6 cellular contexts compared by ENCODE assay signal in the genomic region with DNA sequence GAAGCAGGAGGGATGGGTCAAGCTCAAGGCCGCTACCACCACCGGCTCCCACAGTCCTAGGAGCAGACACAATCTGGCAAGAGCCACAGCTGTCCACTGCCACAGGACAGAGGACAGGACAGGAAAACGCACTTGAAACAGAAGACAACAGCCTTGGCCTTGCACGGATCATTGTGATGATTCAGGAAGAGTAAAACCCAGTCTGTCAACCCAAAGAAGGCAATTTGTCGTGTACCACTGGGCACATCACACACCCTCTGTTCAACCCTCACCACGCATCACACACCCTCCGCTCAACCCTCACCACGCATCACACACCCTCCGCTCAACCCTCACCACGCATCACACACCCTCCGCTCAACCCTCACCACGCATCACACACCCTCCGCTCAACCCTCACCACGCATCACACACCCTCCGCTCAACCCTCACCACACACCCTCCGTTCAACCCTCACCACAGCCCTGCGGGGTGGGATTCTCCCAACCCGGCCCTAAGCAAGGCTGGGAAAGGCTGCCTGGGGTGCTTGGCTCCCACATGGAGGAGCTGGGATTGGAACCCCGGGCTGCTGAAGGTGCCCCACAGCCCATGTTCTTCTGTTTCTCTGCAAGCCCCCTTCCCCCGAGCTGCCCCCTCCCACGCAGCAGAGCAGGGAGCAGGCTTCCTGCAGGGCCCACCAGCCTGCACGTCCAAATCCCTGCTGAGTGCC. TPM values are rescaled to one million over a fixed set of nuclear protein-coding genes. Genes with fewer than 3 reads are reported as not detected.
DNase-seq lines count a peak whose midpoint lies in the region; ATAC-seq and TF ChIP-seq lines count a peak whose summit lies in the region.

No MANE protein-coding gene starts in this region.

- peaks cover 62% of the 10 kb centered on the region for H3K36me3 Mint-ChIP-seq in activated CD8-positive, alpha-beta T cell treated with anti-CD3 and anti-CD28 coated beads for 36 hours (ENCODE audit: low read depth)
- H3K36me3 Mint-ChIP-seq in naive thymus-derived CD4-positive, alpha-beta T cell = peaks cover 0 to 49% (median 15%) of the 10 kb centered on the region in 5 donors

- H3K9me3 Mint-ChIP-seq in activated CD8-positive, alpha-beta T cell treated with anti-CD3 and anti-CD28 coated beads for 36 hours = no peaks in the 10 kb centered on the region
- peaks cover 0 to 1% (median 0%) of the 10 kb centered on the region in 11 donors for H3K9me3 Mint-ChIP-seq in naive thymus-derived CD4-positive, alpha-beta T cell

- no peaks in the 10 kb centered on the region for H3K9me2 ChIP-seq in DOHH2 (replicated peaks; ENCODE audit: control insufficient read depth, low read length)

- peak overlapping the region; percentile 89 for H3K27ac Mint-ChIP-seq in activated CD8-positive, alpha-beta T cell treated with anti-CD3 and anti-CD28 coated beads for 36 hours
- peak overlapping the region; percentile 78 to 97 (median 91) for H3K27ac Mint-ChIP-seq in naive thymus-derived CD4-positive, alpha-beta T cell

- H3K36me3 ChIP-seq in DOHH2 (ENCODE audit: control insufficient read depth, low read length) = peaks cover 82% of the 10 kb centered on the region
- H3K36me3 ChIP-seq in naive thymus-derived CD4-positive, alpha-beta T cell (ENCODE audit: control insufficient read depth in 2 of 3, insufficient read depth in 3 of 3, low read length in 3 of 3) = peaks cover 9 to 44% (median 16%) of the 10 kb centered on the region in 3 experiments

- POLR2A ChIA-PET in activated CD8-positive, alpha-beta T cell treated with anti-CD3 and anti-CD28 coated beads for 36 hours (lab: Charles Lee) = interaction anchor here (1.0 to 26.2 kb wide), 5 partner anchors 3 to 46 kb away, joined by 4 to 768 read pairs (median 320); a partner anchor contains a TSS
- POLR2A ChIA-PET in naive thymus-derived CD4-positive, alpha-beta T cell (lab: Charles Lee) = interaction anchor here (0.7 to 29.3 kb wide), 3 partner anchors 8 to 567 kb away, joined by 3 to 1324 read pairs (median 457); a partner anchor contains a TSS

- H3K27ac ChIP-seq in DOHH2 (ENCODE audit: low read depth, low read length) = peak overlapping the region; percentile 98; the same call in 1 of the 2 replicates
- peak overlapping the region; percentile 63 for H3K27ac ChIP-seq in naive thymus-derived CD4-positive, alpha-beta T cell (ENCODE audit: low read depth, low read length)

- peak overlapping the region; percentile 80; the same call in 1 of the 2 replicates for H3K4me2 ChIP-seq in DOHH2 (ENCODE audit: low read length)

- no peak for TF ChIP-seq CTCF in DOHH2 (IDR thresholded peaks at IDR 0.05; ENCODE audit: low read depth, low read length, poor library complexity, severe bottlenecking)
- no peak for TF ChIP-seq CTCF in activated CD8-positive, alpha-beta T cell treated with anti-CD3 and anti-CD28 coated beads for 36 hours (IDR thresholded peaks at IDR 0.05)

- H3K27me3 ChIP-seq in DOHH2 (ENCODE audit: control insufficient read depth, low read length) = no peaks in the 10 kb centered on the region
- H3K27me3 ChIP-seq in naive thymus-derived CD4-positive, alpha-beta T cell (ENCODE audit: control insufficient read depth in 2 of 2, insufficient read depth in 2 of 2, low read length in 2 of 2) = no peaks in the 10 kb centered on the region

- H3K4me3 Mint-ChIP-seq in activated CD8-positive, alpha-beta T cell treated with anti-CD3 and anti-CD28 coated beads for 36 hours = peak overlapping the region; percentile 48
- peak overlapping the region; percentile 20 to 83 (median 71) for H3K4me3 Mint-ChIP-seq in naive thymus-derived CD4-positive, alpha-beta T cell

- H3K79me2 ChIP-seq in DOHH2 (ENCODE audit: control insufficient read depth, low read length) = peaks cover 62% of the 10 kb centered on the region

- H3F3A ChIP-seq in DOHH2 (ENCODE audit: control insufficient read depth, insufficient read depth) = peaks cover 40% of the 10 kb centered on the region

- H3K9me3 ChIP-seq in DOHH2 (ENCODE audit: control insufficient read depth, insufficient read depth, low read length) = no peaks in the 10 kb centered on the region
- no peaks in the 10 kb centered on the region for H3K9me3 ChIP-seq in naive thymus-derived CD4-positive, alpha-beta T cell (ENCODE audit: control insufficient read depth in 2 of 3, low read length in 3 of 3)

- H3K4me1 ChIP-seq in DOHH2 (ENCODE audit: control insufficient read depth, low read length) = peaks cover 98% of the 10 kb centered on the region
- peaks cover 95 to 97% of the 10 kb centered on the region in 2 donors for H3K4me1 ChIP-seq in naive thymus-derived CD4-positive, alpha-beta T cell (ENCODE audit: control insufficient read depth in 2 of 2, insufficient read depth in 2 of 2, low read length in 2 of 2)

- peaks cover 91% of the 10 kb centered on the region for H3K4me1 Mint-ChIP-seq in activated CD8-positive, alpha-beta T cell treated with anti-CD3 and anti-CD28 coated beads for 36 hours (ENCODE audit: low read depth)
- peaks cover 51 to 92% (median 89%) of the 10 kb centered on the region in 7 donors for H3K4me1 Mint-ChIP-seq in naive thymus-derived CD4-positive, alpha-beta T cell

- CTCF ChIA-PET in activated CD8-positive, alpha-beta T cell treated with anti-CD3 and anti-CD28 coated beads for 36 hours (lab: Charles Lee) = interaction anchor here (2.6 to 28.9 kb wide), 3 partner anchors 8 to 31 kb away, joined by 20 to 1168 read pairs (median 316); a partner anchor contains a TSS
- CTCF ChIA-PET in naive thymus-derived CD4-positive, alpha-beta T cell (lab: Charles Lee) = interaction anchor here (11.9 to 29.8 kb wide), 3 partner anchors 5 to 31 kb away, joined by 280 to 945 read pairs (median 280); a partner anchor contains a TSS

- H3K27me3 Mint-ChIP-seq in activated CD8-positive, alpha-beta T cell treated with anti-CD3 and anti-CD28 coated beads for 36 hours = no peaks in the 10 kb centered on the region
- no peaks in the 10 kb centered on the region for H3K27me3 Mint-ChIP-seq in naive thymus-derived CD4-positive, alpha-beta T cell

- no peak overlapping the region for H3K4me3 ChIP-seq in DOHH2 (ENCODE audit: low read length)
- H3K4me3 ChIP-seq in naive thymus-derived CD4-positive, alpha-beta T cell (ENCODE audit: low read length) = no peak overlapping the region

- no peak for ATAC-seq in activated CD8-positive, alpha-beta T cell treated with anti-CD3 and anti-CD28 coated beads for 36 hours
- no peak for ATAC-seq in naive thymus-derived CD4-positive, alpha-beta T cell
- ATAC-seq in HG03469 (IDR thresholded peaks at IDR 0.05; ENCODE audit: unreplicated experiment) = no peak

- H4K20me1 ChIP-seq in DOHH2 (ENCODE audit: control insufficient read depth, insufficient read depth, low read depth, low read length) = no peaks in the 10 kb centered on the region

- DNase-seq in activated CD8-positive, alpha-beta T cell treated with anti-CD3 and anti-CD28 coated beads for 36 hours = no peak
- DNase-seq in naive thymus-derived CD4-positive, alpha-beta T cell = no peak
- no peak for DNase-seq in stimulated activated CD4-positive, alpha-beta T cell treated with anti-CD3 and anti-CD28 coated beads, Interleukin-1b, Interleukin-23, amount 100 ng/mL, for 48 hours
- no peak for DNase-seq in middle frontal gyrus (ENCODE audit: extremely low spot score, low spot score)

- intact Hi-C loops in activated CD8-positive, alpha-beta T cell treated with anti-CD3 and anti-CD28 coated beads for 36 hours (cut with micrococcal nuclease) = no loop called here
- intact Hi-C loops in naive thymus-derived CD4-positive, alpha-beta T cell (cut with micrococcal nuclease) = loop anchor here in 1 of 2 donors (5.0 kb wide), 1 partner anchor 242 kb away; a partner anchor contains a TSS

RNA-seq across cellular contexts. Expression of a gene that starts 11.3 kb away (rescaled TPM):
- total RNA-seq in activated CD8-positive, alpha-beta T cell treated with anti-CD3 and anti-CD28 coated beads for 36 hours = under 1 TPM; 0.31 to 0.61 TPM
- total RNA-seq in naive thymus-derived CD4-positive, alpha-beta T cell = 1 to 10 TPM in 4 of 5 experiments, under 1 TPM in 1; 0.22 to 9.2 (median 8.1) TPM
- under 1 TPM; 0.27 to 0.47 TPM for polyA plus RNA-seq in naive thymus-derived CD4-positive, alpha-beta T cell

RNA-seq across cellular contexts. Expression of a gene that starts 22.7 kb away (rescaled TPM):
- 10 to 100 TPM; 60.3 to 65.1 TPM for total RNA-seq in activated CD8-positive, alpha-beta T cell treated with anti-CD3 and anti-CD28 coated beads for 36 hours
- total RNA-seq in naive thymus-derived CD4-positive, alpha-beta T cell = 100 to 1,000 TPM; 124 to 263 (median 208) TPM
- 100 to 1,000 TPM; 102 to 141 TPM for polyA plus RNA-seq in naive thymus-derived CD4-positive, alpha-beta T cell

RNA-seq across cellular contexts. Expression of a gene that starts 45.4 kb away (rescaled TPM):
- total RNA-seq in activated CD8-positive, alpha-beta T cell treated with anti-CD3 and anti-CD28 coated beads for 36 hours = 10 to 100 TPM; 25.8 to 29.0 TPM
- total RNA-seq in naive thymus-derived CD4-positive, alpha-beta T cell = 10 to 100 TPM; 25.7 to 46.4 (median 38.0) TPM
- 10 to 100 TPM; 33.8 to 54.9 TPM for polyA plus RNA-seq in naive thymus-derived CD4-positive, alpha-beta T cell

RNA-seq across cellular contexts. Expression of a gene that starts 52.7 kb away (rescaled TPM):
- total RNA-seq in activated CD8-positive, alpha-beta T cell treated with anti-CD3 and anti-CD28 coated beads for 36 hours = 10 to 100 TPM; 56.4 to 58.0 TPM
- total RNA-seq in naive thymus-derived CD4-positive, alpha-beta T cell = 100 to 1,000 TPM in 2 of 5 experiments, 10 to 100 TPM in 3; 75.2 to 130 (median 84.3) TPM
- polyA plus RNA-seq in naive thymus-derived CD4-positive, alpha-beta T cell = 10 to 100 TPM; 40.7 to 63.0 TPM
